ENCODE assay signal across 1 cellular context in the genomic region with DNA sequence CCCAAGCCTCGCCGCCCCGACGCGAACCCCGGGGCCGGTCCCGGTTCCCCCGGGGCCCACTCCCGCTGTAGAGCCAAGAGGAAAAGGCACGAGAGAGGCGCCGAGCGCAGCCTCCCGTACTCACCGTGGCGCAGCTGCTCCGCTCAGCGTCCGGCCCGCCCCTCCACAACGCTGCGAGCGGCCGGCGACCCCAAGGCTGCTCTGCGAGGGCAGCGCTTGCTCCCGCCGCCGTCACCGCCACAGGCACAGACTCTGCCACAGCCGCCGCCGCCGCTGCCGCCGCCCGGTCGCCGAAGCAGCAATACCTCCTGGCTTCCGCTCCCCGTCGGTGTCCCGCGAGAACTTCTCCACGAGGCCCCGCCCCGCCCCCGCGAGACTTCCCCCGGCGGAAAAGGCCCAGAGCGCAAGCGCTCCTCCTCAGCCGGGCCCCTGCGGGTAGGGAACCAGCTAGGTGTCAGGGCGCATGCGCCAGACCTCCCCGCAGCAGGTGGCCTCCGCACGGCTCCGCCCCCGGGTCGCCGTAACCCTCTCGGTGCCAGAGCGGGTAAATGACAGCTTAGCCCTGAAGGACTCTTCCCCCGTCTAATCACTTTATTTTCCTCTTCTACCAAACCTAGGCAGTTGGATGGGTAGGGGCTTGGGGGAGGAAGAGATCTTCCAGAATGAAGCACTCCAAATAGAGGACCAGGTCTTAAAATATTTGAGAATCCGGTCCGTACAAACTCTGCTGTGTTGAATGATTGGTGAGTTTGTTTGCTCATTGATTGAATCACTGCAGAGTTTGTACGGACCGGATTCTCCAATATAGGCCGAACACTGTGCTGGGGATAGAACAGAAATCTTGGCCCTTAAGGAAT.
TF ChIP-seq lines count a peak whose summit lies in the region.

Gene GRB2, minus strand, starts transcription at position 314 of the 857 bp plus-strand sequence. CDS start 12,050 bp downstream, outside the sequence.

TF ChIP-seq in HepG2, 621 proteins besides CTCF, POLR2A, EP300 and RAD21 (continued from another document and continues in another):
- TF ChIP-seq ATRX (CRISPR knock-in tag; IDR thresholded peaks at IDR 0.05; ENCODE audit: borderline replicate concordance) (no peak), CAMTA2 (CRISPR knock-in tag; IDR thresholded peaks at IDR 0.05; ENCODE audit: borderline replicate concordance) (no peak), ZNF766 (CRISPR knock-in tag; IDR thresholded peaks at IDR 0.05; ENCODE audit: borderline replicate concordance) (0 out of 2 replicates have a peak, but pooled peaks have one; percentile 56), RXRB (CRISPR knock-in tag; IDR thresholded peaks at IDR 0.05; ENCODE audit: borderline replicate concordance) (peak; percentile 47; the same call in 1 of the 2 replicates), WIZ (CRISPR knock-in tag; IDR thresholded peaks at IDR 0.05) (peak; percentile 91), GMEB2 (CRISPR knock-in tag; IDR thresholded peaks at IDR 0.05; ENCODE audit: low read depth) (peak; percentile 12; the same call in 1 of the 2 replicates), ZFX (CRISPR knock-in tag; IDR thresholded peaks at IDR 0.05; ENCODE audit: low read depth) (peak; percentile 61), PLRG1 (conservative IDR thresholded peaks at IDR 0.05) (no peak), ZNF724P (CRISPR knock-in tag; IDR thresholded peaks at IDR 0.05; ENCODE audit: borderline replicate concordance) (no peak), MXD3 (CRISPR knock-in tag; IDR thresholded peaks at IDR 0.05) (peak; percentile 83; the same call in 1 of the 2 replicates), AFF4 (CRISPR knock-in tag; IDR thresholded peaks at IDR 0.05) (no peak; the same call in 1 of the 2 replicates), ZNF7 (CRISPR knock-in tag; IDR thresholded peaks at IDR 0.05) (no peak), KDM5A (IDR thresholded peaks at IDR 0.05; ENCODE audit: borderline replicate concordance, low read length) (peak; percentile 59; the same call in 1 of the 2 replicates), ZNF260 (CRISPR knock-in tag; IDR thresholded peaks at IDR 0.05; ENCODE audit: borderline replicate concordance, low read depth) (no peak), DZIP1 (CRISPR knock-in tag; IDR thresholded peaks at IDR 0.05) (no peak), IRF2 (CRISPR knock-in tag; IDR thresholded peaks at IDR 0.05) (no peak), ZNF503 (CRISPR knock-in tag; IDR thresholded peaks at IDR 0.05) (peak; percentile 49; the same call in 1 of the 2 replicates), ZNF841 (CRISPR knock-in tag; IDR thresholded peaks at IDR 0.05; ENCODE audit: borderline replicate concordance) (no peak), ZNF557 (CRISPR knock-in tag; IDR thresholded peaks at IDR 0.05) (no peak; the same call in 1 of the 2 replicates), DNMT3B (CRISPR knock-in tag; conservative IDR thresholded peaks at IDR 0.05) (no peak), ZNF792 (CRISPR knock-in tag; IDR thresholded peaks at IDR 0.05) (peak; percentile 69), POLR2G (IDR thresholded peaks at IDR 0.05; ENCODE audit: low read depth, low read length) (peak; percentile 92), NFRKB (IDR thresholded peaks at IDR 0.05) (no peak), THAP11 (CRISPR knock-in tag; IDR thresholded peaks at IDR 0.05) (peak; percentile 90), TMF1 (CRISPR knock-in tag; IDR thresholded peaks at IDR 0.05; ENCODE audit: low read depth) (no peak; the same call in 1 of the 2 replicates), HMGXB4 (CRISPR knock-in tag; IDR thresholded peaks at IDR 0.05; ENCODE audit: borderline replicate concordance in 1 of 2, low read depth in 1 of 2) (peak; percentile 70 to 79), ZNF567 (CRISPR knock-in tag; IDR thresholded peaks at IDR 0.05; ENCODE audit: borderline replicate concordance) (no peak), STAG1 (CRISPR knock-in tag; IDR thresholded peaks at IDR 0.05) (no peak; the same call in 1 of the 2 replicates)
- TF ChIP-seq, protein P1, sequence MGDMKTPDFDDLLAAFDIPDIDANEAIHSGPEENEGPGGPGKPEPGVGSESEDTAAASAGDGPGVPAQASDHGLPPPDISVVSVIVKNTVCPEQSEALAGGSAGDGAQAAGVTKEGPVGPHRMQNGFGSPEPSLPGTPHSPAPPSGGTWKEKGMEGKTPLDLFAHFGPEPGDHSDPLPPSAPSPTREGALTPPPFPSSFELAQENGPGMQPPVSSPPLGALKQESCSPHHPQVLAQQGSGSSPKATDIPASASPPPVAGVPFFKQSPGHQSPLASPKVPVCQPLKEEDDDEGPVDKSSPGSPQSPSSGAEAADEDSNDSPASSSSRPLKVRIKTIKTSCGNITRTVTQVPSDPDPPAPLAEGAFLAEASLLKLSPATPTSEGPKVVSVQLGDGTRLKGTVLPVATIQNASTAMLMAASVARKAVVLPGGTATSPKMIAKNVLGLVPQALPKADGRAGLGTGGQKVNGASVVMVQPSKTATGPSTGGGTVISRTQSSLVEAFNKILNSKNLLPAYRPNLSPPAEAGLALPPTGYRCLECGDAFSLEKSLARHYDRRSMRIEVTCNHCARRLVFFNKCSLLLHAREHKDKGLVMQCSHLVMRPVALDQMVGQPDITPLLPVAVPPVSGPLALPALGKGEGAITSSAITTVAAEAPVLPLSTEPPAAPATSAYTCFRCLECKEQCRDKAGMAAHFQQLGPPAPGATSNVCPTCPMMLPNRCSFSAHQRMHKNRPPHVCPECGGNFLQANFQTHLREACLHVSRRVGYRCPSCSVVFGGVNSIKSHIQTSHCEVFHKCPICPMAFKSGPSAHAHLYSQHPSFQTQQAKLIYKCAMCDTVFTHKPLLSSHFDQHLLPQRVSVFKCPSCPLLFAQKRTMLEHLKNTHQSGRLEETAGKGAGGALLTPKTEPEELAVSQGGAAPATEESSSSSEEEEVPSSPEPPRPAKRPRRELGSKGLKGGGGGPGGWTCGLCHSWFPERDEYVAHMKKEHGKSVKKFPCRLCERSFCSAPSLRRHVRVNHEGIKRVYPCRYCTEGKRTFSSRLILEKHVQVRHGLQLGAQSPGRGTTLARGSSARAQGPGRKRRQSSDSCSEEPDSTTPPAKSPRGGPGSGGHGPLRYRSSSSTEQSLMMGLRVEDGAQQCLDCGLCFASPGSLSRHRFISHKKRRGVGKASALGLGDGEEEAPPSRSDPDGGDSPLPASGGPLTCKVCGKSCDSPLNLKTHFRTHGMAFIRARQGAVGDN (CRISPR knock-in tag; IDR thresholded peaks at IDR 0.05), result peak; percentile 81
- TF ChIP-seq, protein P2, sequence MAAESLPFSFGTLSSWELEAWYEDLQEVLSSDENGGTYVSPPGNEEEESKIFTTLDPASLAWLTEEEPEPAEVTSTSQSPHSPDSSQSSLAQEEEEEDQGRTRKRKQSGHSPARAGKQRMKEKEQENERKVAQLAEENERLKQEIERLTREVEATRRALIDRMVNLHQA (CRISPR knock-in tag; IDR thresholded peaks at IDR 0.05), result no peak
- TF ChIP-seq, protein P3, sequence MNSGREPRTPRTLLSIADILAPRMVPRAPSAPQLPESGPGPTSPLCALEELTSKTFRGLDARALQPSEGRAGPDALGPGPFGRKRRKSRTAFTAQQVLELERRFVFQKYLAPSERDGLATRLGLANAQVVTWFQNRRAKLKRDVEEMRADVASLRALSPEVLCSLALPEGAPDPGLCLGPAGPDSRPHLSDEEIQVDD (CRISPR knock-in tag; IDR thresholded peaks at IDR 0.05; ENCODE audit: borderline replicate concordance), result no peak
